Comparison of ENCODE assay signal across 9 cellular contexts in genomic region chr12:14402697-14403096, GRCh38. TPM values are rescaled to one million over a fixed set of nuclear protein-coding genes. Genes with fewer than 3 reads are reported as not detected.
DNase-seq lines count a peak whose midpoint lies in the region; ATAC-seq and TF ChIP-seq lines count a peak whose summit lies in the region.
"Had no signal": no experiment of that assay in that cellular context is flagged by ENCODE, and none has a peak within 500 bp of the region (broad histone marks: within the 10 kb centered on the region; RNA-seq: fewer than 3 reads in every experiment).

No MANE protein-coding gene starts in this region.

- peak overlapping the region; percentile 69 to 86 (median 79) for H3K4me3 Mint-ChIP-seq in CD8-positive, alpha-beta memory T cell
- H3K4me3 Mint-ChIP-seq in brain, result peak overlapping the region in 2 of 5 experiments; percentile 77 to 80
- H3K4me3 Mint-ChIP-seq in nephron progenitor cell, result no peak overlapping the region

- no peaks in the 10 kb centered on the region for H3K27me3 Mint-ChIP-seq in CD8-positive, alpha-beta memory T cell
- H3K27me3 Mint-ChIP-seq in brain, result no peaks in the 10 kb centered on the region
- H3K27me3 Mint-ChIP-seq in nephron progenitor cell (ENCODE audit: low read depth, poor library complexity), result no peaks in the 10 kb centered on the region

- POLR2A ChIA-PET in CD8-positive, alpha-beta memory T cell (lab: Charles Lee), result interaction anchor here (1.0 to 3.6 kb wide), 3 partner anchors 12 to 37 kb away, joined by 3 to 30 read pairs (median 6); partner anchors contain the start of gene ATF7IP
- POLR2A ChIA-PET in HEK293 (lab: Yijun Ruan, JAX), result interaction anchor here (0.7 to 1.0 kb wide), 3 partner anchors 13 to 37 kb away, joined by 3 to 7 read pairs (median 3); partner anchors contain the start of gene ATF7IP

- peak overlapping the region; percentile 32 for H3K27ac ChIP-seq in CD8-positive, alpha-beta memory T cell (ENCODE audit: low read depth, low read length)
- no peak overlapping the region for H3K27ac ChIP-seq in HEK293 (ENCODE audit: extremely low read depth, low read depth, low read length)

- ATAC-seq in HG03135 (IDR thresholded peaks at IDR 0.05; ENCODE audit: unreplicated experiment), result no peak
- ATAC-seq in GM19452 (IDR thresholded peaks at IDR 0.05; ENCODE audit: unreplicated experiment), result no peak

- H3K36me3 ChIP-seq in CD8-positive, alpha-beta memory T cell (ENCODE audit: insufficient read depth, low read length), result no peaks in the 10 kb centered on the region
- H3K36me3 ChIP-seq in HEK293 (ENCODE audit: control insufficient read depth in 2 of 2, insufficient read depth in 1 of 2, low read length in 2 of 2), result no peaks in the 10 kb centered on the region; a peak in 1 of 3 replicates

- H3K4me1 Mint-ChIP-seq in CD8-positive, alpha-beta memory T cell, result peaks cover 76 to 92% (median 87%) of the 10 kb centered on the region in 3 donors
- H3K4me1 Mint-ChIP-seq in brain, result peaks cover 52% of the 10 kb centered on the region
- H3K4me1 Mint-ChIP-seq in nephron progenitor cell, result peaks cover 21% of the 10 kb centered on the region

- H3K36me3 Mint-ChIP-seq in CD8-positive, alpha-beta memory T cell, result peaks cover 2 to 29% (median 4%) of the 10 kb centered on the region in 3 donors
- H3K36me3 Mint-ChIP-seq in brain (peaks cover 79% of the 10 kb centered on the region), nephron progenitor cell (ENCODE audit: low read depth) (peaks cover 86% of the 10 kb centered on the region)

- peaks cover 93% of the 10 kb centered on the region for H3K4me1 ChIP-seq in CD8-positive, alpha-beta memory T cell (ENCODE audit: insufficient read depth, low read length)
- peaks cover 13% of the 10 kb centered on the region; the same call in 1 of the 2 replicates for H3K4me1 ChIP-seq in HEK293 (ENCODE audit: control insufficient read depth, insufficient read depth, low read length)

- peak overlapping the region; percentile 87 to 98 (median 95) for H3K27ac Mint-ChIP-seq in CD8-positive, alpha-beta memory T cell
- H3K27ac Mint-ChIP-seq in brain (peak overlapping the region; percentile 86 to 96 (median 95)), nephron progenitor cell (peak overlapping the region; percentile 83)

- no peak overlapping the region for H3K4me3 ChIP-seq in CD8-positive, alpha-beta memory T cell (ENCODE audit: low read length)
- H3K4me3 ChIP-seq in HEK293 (ENCODE audit: low read depth, low read length), result no peak overlapping the region
- H3K4me3 ChIP-seq: transverse colon had no signal

- H3K9me3 Mint-ChIP-seq in CD8-positive, alpha-beta memory T cell, result peaks cover 0 to 2% (median 0%) of the 10 kb centered on the region in 5 donors
- H3K9me3 Mint-ChIP-seq in brain (peaks cover 38 to 64% (median 58%) of the 10 kb centered on the region in 5 experiments), nephron progenitor cell (peaks cover 56% of the 10 kb centered on the region)

- H3K9me3 ChIP-seq in CD8-positive, alpha-beta memory T cell (ENCODE audit: low read length), result no peaks in the 10 kb centered on the region
- H3K9me3 ChIP-seq in HEK293 (ENCODE audit: control insufficient read depth, insufficient read depth, low read depth, low read length), result no peaks in the 10 kb centered on the region

- no peak for DNase-seq in CD8-positive, alpha-beta memory T cell
- DNase-seq in nephron progenitor cell (no peak), NCI-H187 treated with DMSO at 0.1 percent for 48 hours (lab: John Stamatoyannopoulos, UW) (no peak)
- DNase-seq: cortex of kidney, transverse colon had no signal

- TF ChIP-seq CTCF in HEK293 (tag by site-specific recombination; IDR thresholded peaks at IDR 0.05) (no peak), brain (conservative IDR thresholded peaks at IDR 0.05) (no peak), nephron progenitor cell (IDR thresholded peaks at IDR 0.05) (no peak)

- CTCF ChIA-PET in CD8-positive, alpha-beta memory T cell (lab: Charles Lee), result interaction anchor here (1.6 to 2.8 kb wide), 10 partner anchors 8 to 147 kb away, joined by 3 to 20 read pairs (median 9); partner anchors contain the start of gene ATF7IP
- CTCF ChIA-PET in HEK293 (lab: Yijun Ruan, JAX), result interaction anchor here (0.7 to 0.9 kb wide), 3 partner anchors 27 to 1454 kb away, joined by 3 to 9 read pairs (median 4); no protein-coding TSS in a partner anchor

- H3K27me3 ChIP-seq in CD8-positive, alpha-beta memory T cell (ENCODE audit: insufficient read depth, low read length, poor library complexity, severe bottlenecking), result no peaks in the 10 kb centered on the region
- H3K27me3 ChIP-seq: transverse colon had no signal

TF ChIP-seq in HEK293, 187 proteins besides CTCF, POLR2A, EP300 and RAD21:
- peak; percentile 58; the same call in 1 of the 2 replicates for TF ChIP-seq ZNF600 (tag by site-specific recombination; IDR thresholded peaks at IDR 0.05)
- TF ChIP-seq PRDM1 (tag by site-specific recombination; IDR thresholded peaks at IDR 0.05), result no peak
- peak; percentile 51 for TF ChIP-seq OSR2 (tag by site-specific recombination; IDR thresholded peaks at IDR 0.05)
- TF ChIP-seq ZNF645 (tag by site-specific recombination; IDR thresholded peaks at IDR 0.05), result no peak
- peak; percentile 30; the same call in 1 of the 2 replicates for TF ChIP-seq ZBTB6 (tag by site-specific recombination; IDR thresholded peaks at IDR 0.05)
- TF ChIP-seq KLF1 (tag by site-specific recombination; IDR thresholded peaks at IDR 0.05), result 0 out of 2 replicates have a peak, but pooled peaks have one; percentile 10

RNA-seq across cellular contexts. Expression of gene ATF7IP, which starts 37.2 kb away (rescaled TPM):
- total RNA-seq in CD8-positive, alpha-beta memory T cell, result 10 to 100 TPM; 84.4 to 94.4 TPM
- polyA plus RNA-seq in CD8-positive, alpha-beta memory T cell, result 80.6 TPM
- 23.9 TPM for polyA plus RNA-seq in brain (ENCODE audit: insufficient read depth, low read depth, low replicate concordance)
